In the genomic region with DNA sequence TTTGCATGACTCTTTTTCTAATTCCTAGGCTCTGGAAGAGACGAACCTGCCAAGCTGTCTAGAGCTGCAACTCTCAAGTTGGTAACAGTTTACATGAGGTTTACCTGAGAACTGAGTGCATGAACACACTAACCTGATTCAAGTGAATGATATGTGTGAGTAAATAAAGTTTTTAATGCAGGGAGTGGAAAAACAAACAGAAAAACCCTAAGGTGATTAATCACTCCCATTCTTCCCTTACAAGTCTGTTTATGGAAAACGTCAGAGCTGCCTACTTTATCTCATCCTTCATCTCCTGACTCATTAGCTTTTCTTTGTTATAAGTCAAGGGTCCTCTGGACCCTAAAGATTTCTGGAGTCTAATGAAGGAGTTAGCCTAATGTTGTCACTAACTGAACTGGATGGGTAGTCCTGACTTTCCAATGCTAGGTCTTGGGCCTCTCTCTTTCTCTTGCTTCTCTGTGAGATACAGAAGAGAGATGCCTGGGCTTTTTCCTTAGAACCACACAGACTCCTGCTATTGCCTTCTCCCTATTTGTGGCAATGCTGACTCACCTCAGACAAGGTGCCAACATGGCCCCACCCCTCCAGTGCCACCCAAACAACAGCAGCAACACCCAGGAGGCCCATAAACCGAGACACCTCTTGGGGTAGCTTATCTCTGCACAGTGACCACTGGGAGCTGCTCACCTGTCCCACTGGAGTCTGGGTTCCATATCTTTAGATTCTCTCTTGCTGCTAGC, we compare ENCODE assay signal across 15 cellular contexts.
DNase-seq lines count a peak whose midpoint lies in the region; ATAC-seq and TF ChIP-seq lines count a peak whose summit lies in the region.
"Had no signal": no experiment of that assay in that cellular context is flagged by ENCODE, and none has a peak within 500 bp of the region (broad histone marks: within the 10 kb centered on the region; RNA-seq: fewer than 3 reads in every experiment).

No MANE protein-coding gene starts in this region.

- H3K27ac ChIP-seq in GM23248, result no peak overlapping the region
- no peak overlapping the region for H3K27ac ChIP-seq in foreskin keratinocyte
- no peak overlapping the region for H3K27ac ChIP-seq in coronary artery
- H3K27ac ChIP-seq: BLaER1 had no signal

- no peak overlapping the region for H3K4me2 ChIP-seq in GM23248 (ENCODE audit: unreplicated experiment)
- H3K4me2 ChIP-seq: BLaER1 had no signal

- no peaks in the 10 kb centered on the region for H3K9me2 ChIP-seq in GM23248 (ENCODE audit: insufficient read depth)

- H3K9me3 ChIP-seq in GM23248 (ENCODE audit: low read depth), result no peaks in the 10 kb centered on the region
- H3K9me3 ChIP-seq: BLaER1 had no signal

- peak; percentile 85 for ATAC-seq in foreskin keratinocyte
- ATAC-seq: activated CD4-positive, CD25-positive, alpha-beta regulatory T cell treated with anti-CD3 and anti-CD28 coated beads, Interleukin-2, amount 50 U/mL, for 24 hours; right cardiac atrium; stimulated activated naive B cell treated with anti-CD40 and anti-IgM and Interleukin-4, amounts not matched to agents 10 μg/mL and 1 μg/mL and 100 μg/mL, for 72 hours had no signal

- H3K4me3 ChIP-seq in GM23248 (no peak overlapping the region), coronary artery (no peak overlapping the region)
- H3K4me3 ChIP-seq: BLaER1 had no signal

- H3K36me3 ChIP-seq in GM23248 (ENCODE audit: low read depth), result no peaks in the 10 kb centered on the region
- H3K36me3 ChIP-seq: BLaER1 had no signal

- H3K9ac ChIP-seq in GM23248, result no peak overlapping the region
- H3K9ac ChIP-seq: BLaER1 had no signal

- DNase-seq in COLO668 (lab: John Stamatoyannopoulos, UW; ENCODE audit: unreplicated experiment), result peak; percentile 13
- peak; percentile 16 for DNase-seq in GM23248
- DNase-seq in NCI-H69 (lab: John Stamatoyannopoulos, UW), result peak; percentile 59
- DNase-seq in foreskin keratinocyte, result peak; percentile 74 to 79
- no peak for DNase-seq in activated CD4-positive, alpha-beta T cell treated with anti-CD3 and anti-CD28 coated beads, Interleukin-2, amount 50 U/mL, for 4 hours
- no peak for DNase-seq in coronary artery (ENCODE audit: low spot score)
- DNase-seq in anterior cingulate cortex (lab: John Stamatoyannopoulos, UW), result no peak
- no peak for DNase-seq in superior temporal gyrus (ENCODE audit: extremely low spot score)
- DNase-seq: H7; naive B cell; right cardiac atrium; stimulated activated CD4-positive, alpha-beta T cell treated with anti-CD3 and anti-CD28 coated beads, Interleukin-4, amount 100 ng/mL, for 1 hour; stimulated activated naive B cell treated with anti-CD40 and anti-IgM and Interleukin-4, amounts not matched to agents 10 μg/mL and 1 μg/mL and 100 μg/mL, for 72 hours had no signal

- no peaks in the 10 kb centered on the region for H4K20me1 ChIP-seq in GM23248 (ENCODE audit: insufficient read depth)
- H4K20me1 ChIP-seq: BLaER1 had no signal

- H3K27me3 ChIP-seq in GM23248 (replicated peaks; ENCODE audit: insufficient read depth), result no peaks in the 10 kb centered on the region
- no peaks in the 10 kb centered on the region for H3K27me3 ChIP-seq in foreskin keratinocyte
- H3K27me3 ChIP-seq: BLaER1 had no signal

- no peaks in the 10 kb centered on the region for H3K79me2 ChIP-seq in GM23248 (ENCODE audit: insufficient read depth)

- H3K4me1 ChIP-seq in GM23248 (ENCODE audit: insufficient read depth) (no peaks in the 10 kb centered on the region), foreskin keratinocyte (no peaks in the 10 kb centered on the region)
- H3K4me1 ChIP-seq: BLaER1 had no signal

- H3F3A ChIP-seq in GM23248 (ENCODE audit: insufficient read depth), result no peaks in the 10 kb centered on the region

- no peak overlapping the region for H2AFZ ChIP-seq in GM23248

- in situ Hi-C loops in GM23248 (cut with MboI), result no loop called here

- TF ChIP-seq CTCF in foreskin keratinocyte (conservative IDR thresholded peaks at IDR 0.05) (no peak), coronary artery (IDR thresholded peaks at IDR 0.05) (no peak)

- WGBS in GM23248 (ENCODE audit: low coverage in 1 of 2, low lambda C conversion rate in 2 of 2, missing lambda C conversion rate in 2 of 2), 2 experiments, result 43 to 53% methylated on average over 3 of the region's 3 CpGs

Comparison
In these comparisons a context has a peak if more than half of its experiments do, and no peak if none do; other contexts are left out.
1. DNase-seq: peak in COLO668 (single experiment), GM23248 (single experiment), NCI-H69 (single experiment) and foreskin keratinocyte (2 of 2); none in activated CD4-positive, alpha-beta T cell treated with anti-CD3 and anti-CD28 coated beads, Interleukin-2, amount 50 U/mL, for 4 hours (0 of 2), coronary artery (single experiment), anterior cingulate cortex (0 of 58) and superior temporal gyrus (single experiment).